In the genomic region with DNA sequence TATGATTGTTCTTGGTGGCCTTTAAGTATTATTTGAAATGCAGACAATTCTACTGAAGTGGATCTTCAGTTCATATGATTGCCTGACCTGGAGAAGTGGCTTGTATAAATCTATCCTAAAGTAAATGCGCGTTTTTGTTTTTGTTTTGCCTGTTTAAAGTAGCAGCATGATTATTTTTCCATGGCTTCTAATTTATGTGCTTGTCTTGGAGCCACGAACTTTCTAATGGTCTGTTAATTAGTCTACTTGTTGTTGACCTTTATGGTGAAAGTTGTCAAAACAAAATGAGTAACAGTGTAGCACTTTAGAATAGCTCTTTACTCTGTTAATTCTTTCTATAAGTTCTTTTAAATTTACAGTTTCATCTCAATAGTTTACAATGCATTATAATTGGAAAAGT, we compare ENCODE assay signal across 8 cellular contexts. TPM values are rescaled to one million over a fixed set of nuclear protein-coding genes. Genes with fewer than 3 reads are reported as not detected.
DNase-seq lines count a peak whose midpoint lies in the region; ATAC-seq and TF ChIP-seq lines count a peak whose summit lies in the region.

No MANE protein-coding gene starts in this region.

- H3K4me3 Mint-ChIP-seq in stimulated activated naive CD8-positive, alpha-beta T cell treated with anti-CD3 and anti-CD28 coated beads, Interleukin-15, Interleukin-2, amounts not matched to agents 100 ng/mL and 50 ng/mL, for 24 hours: peak overlapping the region; percentile 97

- peaks cover 33% of the 10 kb centered on the region for H3K4me1 ChIP-seq in mammary epithelial cell (ENCODE audit: insufficient read depth, low read length)
- peaks cover 15% of the 10 kb centered on the region for H3K4me1 ChIP-seq in mucosa of stomach (ENCODE audit: control insufficient read depth, insufficient read depth, low read length)
- peaks cover 33% of the 10 kb centered on the region for H3K4me1 ChIP-seq in body of pancreas

- peak overlapping the region; percentile 91 for H3K4me2 ChIP-seq in mammary epithelial cell (ENCODE audit: insufficient read depth, low read depth, low read length)

- H3K27ac Mint-ChIP-seq in stimulated activated naive CD8-positive, alpha-beta T cell treated with anti-CD3 and anti-CD28 coated beads, Interleukin-15, Interleukin-2, amounts not matched to agents 100 ng/mL and 50 ng/mL, for 24 hours: peak overlapping the region; percentile 99

- TF ChIP-seq POLR2A in body of pancreas (IDR thresholded peaks at IDR 0.05): no peak

- peaks cover 12% of the 10 kb centered on the region for H3K36me3 ChIP-seq in mammary epithelial cell (ENCODE audit: insufficient read depth, low read length)
- no peaks in the 10 kb centered on the region for H3K36me3 ChIP-seq in mucosa of stomach (ENCODE audit: control insufficient read depth, insufficient read depth, low read length)
- peaks cover 0 to 7% of the 10 kb centered on the region in 2 donors for H3K36me3 ChIP-seq in body of pancreas (replicated peaks in 1 of 2; ENCODE audit: insufficient read depth in 1 of 2, low read depth in 2 of 2)

- peak overlapping the region; percentile 97 for H3K9ac ChIP-seq in mammary epithelial cell (ENCODE audit: insufficient read depth, low read length)
- H3K9ac ChIP-seq in mucosa of stomach (ENCODE audit: low read length): peak overlapping the region; percentile 99

- no peaks in the 10 kb centered on the region for H3K27me3 Mint-ChIP-seq in stimulated activated naive CD8-positive, alpha-beta T cell treated with anti-CD3 and anti-CD28 coated beads, Interleukin-15, Interleukin-2, amounts not matched to agents 100 ng/mL and 50 ng/mL, for 24 hours

- dilution Hi-C loops in mammary epithelial cell (cut with HindIII; ENCODE audit: low sequenced_read_pairs): no loop called here

- peak overlapping the region; percentile 95 for H3K27ac ChIP-seq in mammary epithelial cell (ENCODE audit: insufficient read depth, low read depth, low read length)
- H3K27ac ChIP-seq in body of pancreas: peak overlapping the region in 1 of 4 donors; percentile 93

- peaks cover 66% of the 10 kb centered on the region for H3K79me2 ChIP-seq in mammary epithelial cell (ENCODE audit: insufficient read depth, low read length)

- DNase-seq in stimulated activated naive CD8-positive, alpha-beta T cell treated with anti-CD3 and anti-CD28 coated beads, Interleukin-15, Interleukin-2, amounts not matched to agents 100 U/mL and 50 U/mL, for 24 hours: no peak
- DNase-seq in mammary epithelial cell (no peak), body of pancreas (no peak), NCI-H2107 treated with DMSO at 0.1 percent for 48 hours (lab: John Stamatoyannopoulos, UW; ENCODE audit: unreplicated experiment) (no peak), NCI-H1694 (lab: John Stamatoyannopoulos, UW) (no peak)

- no TSS peak for BruUV-seq in mammary epithelial cell (replicated peaks; lab: Mats Ljungman, UMichigan)

- TF ChIP-seq CTCF in mammary epithelial cell (conservative IDR thresholded peaks at IDR 0.05 in 1 of 2, IDR thresholded peaks at IDR 0.05 in 1 of 2; ENCODE audit: extremely low read depth in 1 of 2, insufficient read depth in 1 of 2, low read depth in 1 of 2, low read length in 2 of 2): no peak
- TF ChIP-seq CTCF in body of pancreas (IDR thresholded peaks at IDR 0.05): no peak

- H3K4me3 ChIP-seq in mammary epithelial cell (replicated peaks in 1 of 3; ENCODE audit: insufficient read depth in 1 of 3, low read depth in 2 of 3, low read length in 3 of 3) (peak overlapping the region; percentile 79 to 91 (median 88)), mucosa of stomach (ENCODE audit: low read length) (peak overlapping the region; percentile 98), body of pancreas (no peak overlapping the region)

- WGBS in mammary epithelial cell (ENCODE audit: low coverage, missing lambda C conversion rate): 0% methylated on average over 3 of the region's 3 CpGs
- 16 to 19% methylated on average over 3 of the region's 3 CpGs for WGBS in body of pancreas, 2 donors

- no peak overlapping the region for H2AFZ ChIP-seq in mammary epithelial cell (ENCODE audit: low read depth, low read length)

- no peaks in the 10 kb centered on the region for H3K27me3 ChIP-seq in mammary epithelial cell (ENCODE audit: insufficient read depth, low read length)
- H3K27me3 ChIP-seq in mucosa of stomach (ENCODE audit: control insufficient read depth, insufficient read depth, low read length): no peaks in the 10 kb centered on the region
- no peaks in the 10 kb centered on the region for H3K27me3 ChIP-seq in body of pancreas

- ATAC-seq in stimulated activated naive CD8-positive, alpha-beta T cell treated with anti-CD3 and anti-CD28 coated beads, Interleukin-15, Interleukin-2, amounts not matched to agents 100 U/mL and 50 U/mL, for 24 hours: no peak
- no peak for ATAC-seq in body of pancreas
- ATAC-seq in HG03095 (IDR thresholded peaks at IDR 0.05; ENCODE audit: unreplicated experiment): no peak

- H3K9me3 Mint-ChIP-seq in stimulated activated naive CD8-positive, alpha-beta T cell treated with anti-CD3 and anti-CD28 coated beads, Interleukin-15, Interleukin-2, amounts not matched to agents 100 ng/mL and 50 ng/mL, for 24 hours: peaks cover 1% of the 10 kb centered on the region

- intact Hi-C loops in mammary epithelial cell (cut with micrococcal nuclease): loop anchor here (2.0 to 5.0 kb wide), 2 partner anchors 57 to 267 kb away; partner anchors contain the start of genes AMZ2 and WIPI1
- intact Hi-C loops in body of pancreas (cut with DNase I): no loop called here

- H4K20me1 ChIP-seq in mammary epithelial cell (ENCODE audit: insufficient read depth, low read length): peaks cover 2% of the 10 kb centered on the region

- H3K9me3 ChIP-seq in mammary epithelial cell (replicated peaks; ENCODE audit: insufficient read depth, low read length) (no peaks in the 10 kb centered on the region), mucosa of stomach (ENCODE audit: control insufficient read depth, low read length) (no peaks in the 10 kb centered on the region), body of pancreas (no peaks in the 10 kb centered on the region)

- peaks cover 56% of the 10 kb centered on the region for H3K36me3 Mint-ChIP-seq in stimulated activated naive CD8-positive, alpha-beta T cell treated with anti-CD3 and anti-CD28 coated beads, Interleukin-15, Interleukin-2, amounts not matched to agents 100 ng/mL and 50 ng/mL, for 24 hours (ENCODE audit: low read depth)

- in situ Hi-C loops in mammary epithelial cell (cut with MboI; ENCODE audit: low sequenced_read_pairs in 2 of 2): no loop called here

- peaks cover 59% of the 10 kb centered on the region for H3K4me1 Mint-ChIP-seq in stimulated activated naive CD8-positive, alpha-beta T cell treated with anti-CD3 and anti-CD28 coated beads, Interleukin-15, Interleukin-2, amounts not matched to agents 100 ng/mL and 50 ng/mL, for 24 hours (ENCODE audit: low read depth)

- CTCF ChIA-PET in mammary epithelial cell (lab: Charles Lee; ENCODE audit: low non-redundant PET): no interaction called here

RNA-seq across cellular contexts. Expression of gene PRKAR1A, which starts 1.7 kb away (rescaled TPM):
- total RNA-seq in mammary epithelial cell: 100 to 1,000 TPM; 253 to 261 TPM
- polyA plus RNA-seq in mammary epithelial cell: 129 TPM
- 360 TPM for polyA minus RNA-seq in mammary epithelial cell
- 10 to 100 TPM; 71.2 to 80.7 TPM for total RNA-seq in body of pancreas

RNA-seq across cellular contexts. Expression of gene WIPI1, which starts 56.6 kb away (rescaled TPM):
- 10 to 100 TPM; 44.9 to 79.0 TPM for total RNA-seq in mammary epithelial cell
- polyA plus RNA-seq in mammary epithelial cell: 40.2 TPM
- 61.3 TPM for polyA minus RNA-seq in mammary epithelial cell
- 10 to 100 TPM; 20.5 to 22.4 TPM for total RNA-seq in body of pancreas

Comparison
In these comparisons a context has a peak if more than half of its experiments do, and no peak if none do; other contexts are left out.
1. H3K4me3 ChIP-seq: peak in mammary epithelial cell (3 of 3) and mucosa of stomach (single experiment); none in body of pancreas (0 of 2).